Comparison of ENCODE assay signal across 2 cellular contexts in genomic region chr15:33600161-33600560, GRCh38.
TF ChIP-seq lines count a peak whose summit lies in the region.

No MANE protein-coding gene starts in this region.

TF ChIP-seq in WTC11, 78 proteins besides CTCF, POLR2A, EP300 and RAD21 (continued from another document):
- TF ChIP-seq TEAD4 (CRISPR knock-in tag; IDR thresholded peaks at IDR 0.05) (no peak), HMGA2 (CRISPR knock-in tag; IDR thresholded peaks at IDR 0.05) (no peak), PRDM15 (CRISPR knock-in tag; IDR thresholded peaks at IDR 0.05) (no peak), ZNF512 (CRISPR knock-in tag; IDR thresholded peaks at IDR 0.05; ENCODE audit: borderline replicate concordance) (no peak), ZMAT4 (CRISPR knock-in tag; IDR thresholded peaks at IDR 0.05) (no peak), ATF2 (CRISPR knock-in tag; IDR thresholded peaks at IDR 0.05; ENCODE audit: borderline replicate concordance, low read depth) (no peak), ESRRA (CRISPR knock-in tag; IDR thresholded peaks at IDR 0.05; ENCODE audit: borderline replicate concordance) (no peak), TP53 (CRISPR knock-in tag; IDR thresholded peaks at IDR 0.05) (no peak), PREB (CRISPR knock-in tag; IDR thresholded peaks at IDR 0.05; ENCODE audit: borderline replicate concordance) (no peak), MLX (CRISPR knock-in tag; IDR thresholded peaks at IDR 0.05) (no peak), E2F1 (CRISPR knock-in tag; IDR thresholded peaks at IDR 0.05) (no peak)

TF ChIP-seq in neural cell, 6 proteins besides CTCF, POLR2A, EP300 and RAD21:
- no peak for TF ChIP-seq TAF1 (IDR thresholded peaks at IDR 0.05; ENCODE audit: low read depth)
- TF ChIP-seq SMC3 (conservative IDR thresholded peaks at IDR 0.05; ENCODE audit: poor library complexity): no peak
- peak; percentile 85 for TF ChIP-seq POLR2AphosphoS5 (IDR thresholded peaks at IDR 0.05)
- TF ChIP-seq EZH2 (IDR thresholded peaks at IDR 0.05; ENCODE audit: borderline replicate concordance, insufficient read depth, low read length, poor library complexity, severe bottlenecking): no peak
TF ChIP-seq in neural cell: peak in this region for 1.
